ENCODE assay signal across 8 cellular contexts in genomic region chr16:68083861-68084503, GRCh38. TPM values are rescaled to one million over a fixed set of nuclear protein-coding genes. Genes with fewer than 3 reads are reported as not detected.
DNase-seq lines count a peak whose midpoint lies in the region; ATAC-seq and TF ChIP-seq lines count a peak whose summit lies in the region.

No MANE protein-coding gene starts in this region.

- TF ChIP-seq POLR2A in thyroid gland (IDR thresholded peaks at IDR 0.05): no peak

- no peaks in the 10 kb centered on the region for H3K36me3 ChIP-seq in thyroid gland

- peaks cover 55 to 75% of the 10 kb centered on the region in 2 donors for H3K4me1 ChIP-seq in thyroid gland

- peak overlapping the region; percentile 97 for H3K27ac ChIP-seq in layer of hippocampus (ENCODE audit: low read depth, low read length)
- H3K27ac ChIP-seq in thyroid gland: peak overlapping the region; percentile 90 to 95 (median 95)

- H3K27me3 ChIP-seq in layer of hippocampus (ENCODE audit: control insufficient read depth, insufficient read depth, low read length) (no peaks in the 10 kb centered on the region), thyroid gland (no peaks in the 10 kb centered on the region)

- in situ Hi-C loops in astrocyte of the cerebellum (cut with HindIII; ENCODE audit: low sequenced_read_pairs): no loop called here
- in situ Hi-C loops in KBM-7 (cut with MboI; ENCODE audit: low pct_unique_long_range_greater_than_20kb, low sequenced_read_pairs): no loop called here

- TF ChIP-seq CTCF in astrocyte of the cerebellum (IDR thresholded peaks at IDR 0.05; ENCODE audit: low read depth, low read length, missing control alignments) (no peak), thyroid gland (IDR thresholded peaks at IDR 0.05) (no peak)

- intact Hi-C loops in thyroid gland (cut with DNase I): no loop called here

- 59 to 62% methylated on average over 21 of the region's 21 CpGs for WGBS in thyroid gland, 2 donors

- ATAC-seq in HG02943 (IDR thresholded peaks at IDR 0.05; ENCODE audit: low read depth, unreplicated experiment): peak; percentile 1

- H3K9me3 ChIP-seq in thyroid gland: no peaks in the 10 kb centered on the region

- H3K4me3 ChIP-seq in astrocyte of the cerebellum (ENCODE audit: low read depth, low read length): peak overlapping the region; percentile 47
- H3K4me3 ChIP-seq in thyroid gland (replicated peaks in 1 of 3): no peak overlapping the region

- peak; percentile 44 for DNase-seq in AG08395 (ENCODE audit: low spot score)
- no peak for DNase-seq in astrocyte of the cerebellum (ENCODE audit: low read depth)
- DNase-seq in thyroid gland: no peak
- DNase-seq in Kasumi-1 (lab: John Stamatoyannopoulos, UW): no peak
- no peak for DNase-seq in ureter (ENCODE audit: low spot score)
- DNase-seq in KBM-7: no peak

RNA-seq across cellular contexts. Expression of gene NFATC3, which starts 1.2 kb away (rescaled TPM):
- total RNA-seq in thyroid gland (100 to 1,000 TPM in 1 of 4 donors, 10 to 100 TPM in 3; 67.7 to 107 (median 71.7) TPM), ureter (44.0 TPM)
